12 cellular contexts compared by ENCODE assay signal in the genomic region with DNA sequence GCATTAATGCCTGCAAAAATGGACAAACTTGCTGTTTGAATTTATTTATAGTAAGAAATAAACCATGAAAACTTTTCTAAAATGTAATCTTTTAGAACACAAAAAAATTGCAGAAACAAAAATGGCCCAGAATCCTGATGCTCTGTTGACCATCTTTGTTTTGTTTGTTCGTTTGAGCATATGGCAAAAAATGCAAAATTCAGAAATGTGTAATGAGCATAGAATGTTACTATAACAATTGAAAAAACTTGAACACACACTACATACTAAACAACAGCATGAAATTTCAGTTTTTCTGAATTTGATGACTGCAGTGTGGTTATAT. TPM values are rescaled to one million over a fixed set of nuclear protein-coding genes. Genes with fewer than 3 reads are reported as not detected.
A peak's percentile ranks its signal among the peaks of the same experiment; 100 is the strongest.
DNase-seq lines count a peak whose midpoint lies in the region; ATAC-seq and TF ChIP-seq lines count a peak whose summit lies in the region.
"Had no signal": no experiment of that assay in that cellular context is flagged by ENCODE, and none has a peak within 500 bp of the region (broad histone marks: within the 10 kb centered on the region; RNA-seq: fewer than 3 reads in every experiment).

No MANE protein-coding gene starts in this region.

- H3K27ac ChIP-seq in cardiac muscle cell = peak overlapping the region; percentile 86
- no peak overlapping the region for H3K27ac ChIP-seq in right cardiac atrium (ENCODE audit: low read length)
- H3K27ac ChIP-seq in SK-N-MC = peak overlapping the region; percentile 64
- H3K27ac ChIP-seq in lower lobe of right lung = no peak overlapping the region
- no peak overlapping the region for H3K27ac ChIP-seq in thoracic aorta
- H3K27ac ChIP-seq in vagina = no peak overlapping the region
- H3K27ac ChIP-seq: coronary artery had no signal

- H3K9ac ChIP-seq in SK-N-MC (ENCODE audit: insufficient read length) = no peak overlapping the region

- 55% methylated on average over 1 of the region's 1 CpG for WGBS in right cardiac atrium

- H3K4me1 ChIP-seq in cardiac muscle cell (ENCODE audit: low read depth) = peaks cover 11% of the 10 kb centered on the region
- no peaks in the 10 kb centered on the region for H3K4me1 ChIP-seq in right cardiac atrium (ENCODE audit: control insufficient read depth, insufficient read depth, low read length)
- H3K4me1 ChIP-seq in lower lobe of right lung = peaks cover 16% of the 10 kb centered on the region
- H3K4me1 ChIP-seq in thoracic aorta (ENCODE audit: control insufficient read depth in 1 of 2, low read depth in 2 of 2) = peaks cover 10 to 17% of the 10 kb centered on the region in 2 donors
- H3K4me1 ChIP-seq in vagina = peaks cover 9% of the 10 kb centered on the region

- intact Hi-C loops in right cardiac atrium (cut with DNase I) = no loop called here
- intact Hi-C loops in lower lobe of right lung (cut with DNase I) = no loop called here
- intact Hi-C loops in vagina (cut with DNase I) = no loop called here

- no peaks in the 10 kb centered on the region for H3K27me3 ChIP-seq in cardiac muscle cell
- H3K27me3 ChIP-seq in right cardiac atrium (ENCODE audit: control insufficient read depth, insufficient read depth) = no peaks in the 10 kb centered on the region
- H3K27me3 ChIP-seq in lower lobe of right lung (ENCODE audit: low read depth) = no peaks in the 10 kb centered on the region
- no peaks in the 10 kb centered on the region for H3K27me3 ChIP-seq in thoracic aorta (replicated peaks; ENCODE audit: insufficient read depth)
- no peaks in the 10 kb centered on the region for H3K27me3 ChIP-seq in vagina

- peak overlapping the region; percentile 21 for H3K4me3 ChIP-seq in cardiac muscle cell
- no peak overlapping the region for H3K4me3 ChIP-seq in right cardiac atrium (ENCODE audit: low read length)
- peak overlapping the region; percentile 50 for H3K4me3 ChIP-seq in SK-N-MC
- peak overlapping the region; percentile 46 for H3K4me3 ChIP-seq in lower lobe of right lung
- H3K4me3 ChIP-seq in thoracic aorta = peak overlapping the region; percentile 80
- H3K4me3 ChIP-seq in vagina = peak overlapping the region in 1 of 2 donors; percentile 96

- peaks cover 9% of the 10 kb centered on the region for H3K36me3 ChIP-seq in cardiac muscle cell
- peaks cover 34% of the 10 kb centered on the region for H3K36me3 ChIP-seq in SK-N-MC (ENCODE audit: insufficient read depth, low read length)
- peaks cover 22% of the 10 kb centered on the region for H3K36me3 ChIP-seq in lower lobe of right lung
- peaks cover 10% of the 10 kb centered on the region for H3K36me3 ChIP-seq in thoracic aorta
- peaks cover 0 to 11% of the 10 kb centered on the region in 2 donors for H3K36me3 ChIP-seq in vagina

- DNase-seq in cardiac muscle cell (ENCODE audit: low read depth in 1 of 2, low spot score in 1 of 2) (no peak), right cardiac atrium (no peak), SK-N-MC (ENCODE audit: low read depth, low spot score) (no peak), lower lobe of right lung (no peak), thoracic aorta (ENCODE audit: low spot score) (no peak), vagina (ENCODE audit: extremely low spot score in 2 of 2) (no peak)
- DNase-seq: activated naive CD8-positive, alpha-beta T cell treated with anti-CD3 and anti-CD28 coated beads, Interleukin-2, amount 10 ng/mL, durations not matched to agents 7 days and 5 days; natural killer cell; T-helper 9 cell had no signal

- TF ChIP-seq CTCF in cardiac muscle cell (IDR thresholded peaks at IDR 0.05; ENCODE audit: low read depth, low read length) (no peak), lower lobe of right lung (IDR thresholded peaks at IDR 0.05) (no peak), thoracic aorta (IDR thresholded peaks at IDR 0.05) (no peak), vagina (IDR thresholded peaks at IDR 0.05) (no peak)

- TF ChIP-seq POLR2A in vagina (IDR thresholded peaks at IDR 0.05) = no peak

- ATAC-seq in right cardiac atrium = no peak
- ATAC-seq in lower lobe of right lung = no peak
- ATAC-seq in thoracic aorta (ENCODE audit: insufficient number of reproducible peaks, low FRiP score, low read depth) = no peak
- no peak for ATAC-seq in GM18502 (IDR thresholded peaks at IDR 0.05; ENCODE audit: poor library complexity, unreplicated experiment)
- ATAC-seq in GM21786 (IDR thresholded peaks at IDR 0.05; ENCODE audit: unreplicated experiment) = no peak
- ATAC-seq: natural killer cell had no signal

- no peaks in the 10 kb centered on the region for H3K9me3 ChIP-seq in cardiac muscle cell (ENCODE audit: low read depth)
- no peaks in the 10 kb centered on the region for H3K9me3 ChIP-seq in right cardiac atrium (ENCODE audit: control insufficient read depth, low read length)
- H3K9me3 ChIP-seq in SK-N-MC (ENCODE audit: low read depth, low read length) = no peaks in the 10 kb centered on the region
- no peaks in the 10 kb centered on the region for H3K9me3 ChIP-seq in lower lobe of right lung
- no peaks in the 10 kb centered on the region for H3K9me3 ChIP-seq in thoracic aorta
- no peaks in the 10 kb centered on the region for H3K9me3 ChIP-seq in vagina

RNA-seq across cellular contexts. Expression of a gene that starts 1.1 kb away (rescaled TPM):
- total RNA-seq in cardiac muscle cell (64.2 and 200 TPM in 2 replicates), right cardiac atrium (10 to 100 TPM; 16.7 to 29.5 (median 22.6) TPM), lower lobe of right lung (23.4 TPM), thoracic aorta (10 to 100 TPM; 11.9 to 29.9 TPM), vagina (29.7 TPM)
- polyA plus RNA-seq in cardiac muscle cell (129 and 452 TPM in 2 replicates), right cardiac atrium (16.5 TPM)

RNA-seq across cellular contexts. Expression of a gene that starts 38.1 kb away (rescaled TPM):
- total RNA-seq in cardiac muscle cell = 10.4 and 13.5 TPM in 2 replicates
- polyA plus RNA-seq in cardiac muscle cell = 13.5 and 24.1 TPM in 2 replicates
- total RNA-seq in right cardiac atrium = 1 to 10 TPM; 5.9 to 7.4 (median 6.9) TPM
- 12.0 TPM for polyA plus RNA-seq in right cardiac atrium
- 7.4 TPM for total RNA-seq in lower lobe of right lung
- 1 to 10 TPM; 7.3 to 7.5 TPM for total RNA-seq in thoracic aorta
- total RNA-seq in vagina = 9.8 TPM

Comparison
In these comparisons a context has a peak if more than half of its experiments do, and no peak if none do; other contexts are left out.
1. H3K27ac ChIP-seq: peak in cardiac muscle cell (single experiment) and SK-N-MC (single experiment); none in right cardiac atrium (single experiment), lower lobe of right lung (single experiment), thoracic aorta (0 of 2) and vagina (single experiment).